In the genomic region with DNA sequence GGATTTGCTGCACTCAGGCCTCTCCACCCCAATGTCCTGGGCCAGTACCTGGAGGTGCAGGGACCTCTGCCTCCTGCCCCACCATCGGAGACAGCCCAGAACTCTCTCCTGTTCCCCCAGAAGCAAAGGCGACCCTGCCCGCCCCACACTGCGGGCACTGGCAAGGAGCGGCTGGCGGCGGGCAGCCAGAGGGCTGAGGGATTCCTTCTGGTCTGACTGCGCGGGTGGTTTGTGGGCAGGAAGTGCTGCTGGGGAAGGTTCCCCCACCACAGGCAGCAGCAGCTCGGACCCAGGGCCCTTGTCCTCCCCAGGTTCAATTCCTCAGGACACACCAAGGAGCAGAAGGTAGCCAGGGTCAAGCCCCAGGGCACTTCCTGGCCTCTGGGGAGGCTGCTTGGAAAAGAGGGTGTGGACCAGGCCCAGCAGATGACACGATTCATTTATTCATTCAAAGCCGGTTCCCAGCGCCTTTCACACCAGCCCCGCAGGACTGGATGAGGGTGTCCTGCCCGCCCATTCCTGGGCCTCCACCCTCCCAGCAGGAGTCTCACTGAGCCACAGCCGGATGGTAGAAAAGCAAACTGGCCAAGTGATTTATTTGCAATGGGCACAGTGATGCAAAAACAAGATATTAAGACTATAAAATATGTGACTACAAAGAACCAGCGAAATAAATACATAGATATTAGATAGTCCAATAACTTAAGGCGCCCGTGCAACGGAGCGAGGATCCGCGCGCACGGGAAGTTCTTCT, we compare ENCODE assay signal across 8 cellular contexts. TPM values are rescaled to one million over a fixed set of nuclear protein-coding genes. Genes with fewer than 3 reads are reported as not detected.
DNase-seq lines count a peak whose midpoint lies in the region; ATAC-seq and TF ChIP-seq lines count a peak whose summit lies in the region.

No MANE protein-coding gene starts in this region.

- peak overlapping the region; percentile 73 for H3K4me3 Mint-ChIP-seq in Caco-2 (ENCODE audit: unreplicated experiment)
- H3K4me3 Mint-ChIP-seq in naive thymus-derived CD8-positive, alpha-beta T cell = peak overlapping the region; percentile 63 to 82 (median 77)

- H3K4me1 Mint-ChIP-seq in Caco-2 (ENCODE audit: low read depth, unreplicated experiment) = no peaks in the 10 kb centered on the region
- peaks cover 9 to 26% (median 21%) of the 10 kb centered on the region in 4 donors for H3K4me1 Mint-ChIP-seq in naive thymus-derived CD8-positive, alpha-beta T cell

- no peak for TF ChIP-seq CTCF in Caco-2 (IDR thresholded peaks at IDR 0.05; ENCODE audit: insufficient read depth in 1 of 2, low read depth in 1 of 2, low read length in 1 of 2, severe bottlenecking in 1 of 2, unreplicated experiment in 1 of 2)

- CTCF ChIA-PET in Caco-2 (lab: Charles Lee) = interaction anchor here (2.1 to 2.3 kb wide), 2 partner anchors 25 to 397 kb away, joined by 7 to 16 read pairs; no protein-coding TSS in a partner anchor

- H3K4me3 ChIP-seq in Caco-2 (ENCODE audit: low read depth, low read length) = peak overlapping the region; percentile 91
- H3K4me3 ChIP-seq in NT2/D1 (ENCODE audit: insufficient read length, low read depth) = peak overlapping the region; percentile 91

- H3K36me3 Mint-ChIP-seq in Caco-2 (ENCODE audit: insufficient read depth, unreplicated experiment) = peaks cover 33% of the 10 kb centered on the region
- H3K36me3 Mint-ChIP-seq in naive thymus-derived CD8-positive, alpha-beta T cell = no peaks in the 10 kb centered on the region

- peaks cover 19% of the 10 kb centered on the region for H3K4me1 ChIP-seq in Caco-2
- H3K4me1 ChIP-seq in NT2/D1 (ENCODE audit: insufficient read depth, insufficient read length) = peaks cover 28% of the 10 kb centered on the region

- DNase-seq in Caco-2 (no peak), NT2/D1 (ENCODE audit: low read depth, low spot score) (no peak), epidermal melanocyte (ENCODE audit: insufficient read length, low spot score) (peak; percentile 69), NCI-H510A treated with DMSO at 0.1 percent for 48 hours (lab: John Stamatoyannopoulos, UW) (no peak)
- DNase-seq in naive thymus-derived CD8-positive, alpha-beta T cell = no peak

- H3K27me3 ChIP-seq in Caco-2 (replicated peaks; ENCODE audit: control insufficient read depth, insufficient read depth, low read length) (0 out of 2 replicates have a peak, but pooled peaks cover 2% of the 10 kb centered on the region), NT2/D1 (ENCODE audit: insufficient read depth, insufficient read length) (peaks cover 4% of the 10 kb centered on the region)

- no peak for ATAC-seq in naive thymus-derived CD8-positive, alpha-beta T cell
- ATAC-seq in GM19023 (IDR thresholded peaks at IDR 0.05; ENCODE audit: unreplicated experiment) = no peak
- no peak for ATAC-seq in GM19035 (IDR thresholded peaks at IDR 0.05; ENCODE audit: unreplicated experiment)
- no peak for ATAC-seq in HG03520 (IDR thresholded peaks at IDR 0.05; ENCODE audit: unreplicated experiment)

- H3K9me3 Mint-ChIP-seq in Caco-2 (ENCODE audit: unreplicated experiment) = no peaks in the 10 kb centered on the region
- H3K9me3 Mint-ChIP-seq in naive thymus-derived CD8-positive, alpha-beta T cell = no peaks in the 10 kb centered on the region

- H3K9me3 ChIP-seq in Caco-2 (no peaks in the 10 kb centered on the region), NT2/D1 (ENCODE audit: insufficient read depth, low read length) (peaks cover 16% of the 10 kb centered on the region; the same call in 1 of the 2 replicates)

- BruUV-seq in Caco-2 (replicated peaks; lab: Mats Ljungman, UMichigan) = no TSS peak

- H3K27me3 Mint-ChIP-seq in Caco-2 (ENCODE audit: insufficient read depth, unreplicated experiment) = no peaks in the 10 kb centered on the region
- H3K27me3 Mint-ChIP-seq in naive thymus-derived CD8-positive, alpha-beta T cell = peaks cover 7 to 30% (median 13%) of the 10 kb centered on the region in 5 donors

- POLR2A ChIA-PET in Caco-2 (lab: Charles Lee) = interaction anchor here (2.1 kb wide), 1 partner anchor 25 kb away, joined by 16 read pairs; a partner anchor contains a TSS
- POLR2A ChIA-PET in naive thymus-derived CD8-positive, alpha-beta T cell (lab: Charles Lee) = interaction anchor here (0.6 to 2.2 kb wide), 6 partner anchors 13 to 1330 kb away, joined by 3 to 14 read pairs (median 3); partner anchors contain the start of gene KRTAP5-2

- peak overlapping the region; percentile 55 for H3K27ac Mint-ChIP-seq in Caco-2 (ENCODE audit: unreplicated experiment)
- peak overlapping the region in 6 of 10 donors; percentile 15 to 83 (median 41) for H3K27ac Mint-ChIP-seq in naive thymus-derived CD8-positive, alpha-beta T cell

- intact Hi-C loops in Caco-2 (cut with micrococcal nuclease; ENCODE audit: unreplicated experiment) = loop anchor here (1.0 kb wide), 1 partner anchor 16 kb away; no protein-coding TSS in a partner anchor

- peak overlapping the region; percentile 99 for H3K9ac ChIP-seq in NT2/D1 (ENCODE audit: insufficient read length, low read depth)

- no peaks in the 10 kb centered on the region for H3K36me3 ChIP-seq in Caco-2 (ENCODE audit: control insufficient read depth, insufficient read depth, low read length)
- H3K36me3 ChIP-seq in NT2/D1 (ENCODE audit: insufficient read depth, insufficient read length, low read length) = peaks cover 33% of the 10 kb centered on the region

RNA-seq across cellular contexts. Expression of gene PHLDA2, which starts 1.2 kb away (rescaled TPM):
- 18.7 and 19.1 TPM in 2 replicates for total RNA-seq in Caco-2 (2022)
- under 1 TPM; 0.69 to 0.83 TPM for total RNA-seq in naive thymus-derived CD8-positive, alpha-beta T cell
- not detected for polyA plus RNA-seq in naive thymus-derived CD8-positive, alpha-beta T cell

RNA-seq across cellular contexts. Expression of gene CDKN1C, which starts 42.5 kb away (rescaled TPM):
- 15.0 and 25.5 TPM in 2 replicates for total RNA-seq in Caco-2 (2022)
- 1 to 10 TPM; 3.6 to 4.4 TPM for total RNA-seq in naive thymus-derived CD8-positive, alpha-beta T cell
- under 1 TPM in 2 of 3 donors, not detected in 1; 0.27 to 0.34 TPM for polyA plus RNA-seq in naive thymus-derived CD8-positive, alpha-beta T cell

Comparison
In these comparisons a context has a peak if more than half of its experiments do, and no peak if none do; other contexts are left out.
1. RNA of gene PHLDA2, which starts 1.2 kb away (total RNA-seq): 18.7 to 19.1 TPM in Caco-2; 0.69 to 0.83 TPM in naive thymus-derived CD8-positive, alpha-beta T cell; every median in the first group is over 10 times any median in the second.